15 cellular contexts compared by ENCODE assay signal in the genomic region with DNA sequence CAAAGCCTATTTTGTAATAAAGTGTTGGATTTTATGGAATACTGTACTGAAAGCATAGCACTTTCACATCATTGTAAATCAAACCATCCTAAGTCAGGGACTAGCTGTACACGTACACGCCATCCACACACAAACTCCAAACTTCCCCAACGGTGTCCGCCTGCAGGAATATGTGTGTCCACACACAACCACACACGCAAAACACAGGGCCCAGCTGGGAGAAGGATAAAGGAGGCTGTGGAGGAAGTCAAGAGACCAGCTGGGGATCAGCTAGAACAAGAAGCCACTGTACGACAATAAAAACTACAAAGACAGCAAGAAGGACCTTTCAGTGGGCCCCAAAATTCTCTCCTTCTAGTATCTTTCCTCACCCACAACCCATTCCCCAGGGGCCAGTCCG. TPM values are rescaled to one million over a fixed set of nuclear protein-coding genes. Genes with fewer than 3 reads are reported as not detected.
DNase-seq lines count a peak whose midpoint lies in the region; ATAC-seq and TF ChIP-seq lines count a peak whose summit lies in the region.
"Had no signal": no experiment of that assay in that cellular context is flagged by ENCODE, and none has a peak within 500 bp of the region (broad histone marks: within the 10 kb centered on the region; RNA-seq: fewer than 3 reads in every experiment).

No MANE protein-coding gene starts in this region.

- TF ChIP-seq CTCF in BE2C (IDR thresholded peaks at IDR 0.05; ENCODE audit: low read depth, low read length) = no peak
- TF ChIP-seq CTCF in coronary artery (IDR thresholded peaks at IDR 0.05) = no peak
- no peak for TF ChIP-seq CTCF in lung (IDR thresholded peaks at IDR 0.05; ENCODE audit: control extremely low read depth, extremely low read depth)
- TF ChIP-seq CTCF in neural progenitor cell (IDR thresholded peaks at IDR 0.05) = no peak

- DNase-seq in BE2C = no peak
- peak; percentile 77 for DNase-seq in NCI-H526 treated with DMSO at 0.1 percent for 48 hours (lab: John Stamatoyannopoulos, UW)
- DNase-seq in coronary artery (ENCODE audit: low spot score) = peak; percentile 47
- DNase-seq in lung (ENCODE audit: low spot score) = peak; percentile 21
- DNase-seq in foreskin melanocyte = no peak
- no peak for DNase-seq in neural progenitor cell (ENCODE audit: low spot score)
- no peak for DNase-seq in pons (ENCODE audit: low spot score)
- DNase-seq in mesendoderm = no peak
- DNase-seq: anterior cingulate cortex; CD4-positive, alpha-beta memory T cell; DMS79; NCI-H146; stimulated activated CD4-positive, alpha-beta T cell treated with anti-CD3 and anti-CD28 coated beads, Interleukin-12 subunit alpha, Interleukin-12 subunit beta, amount 100 ng/mL, for 4 hours; substantia nigra had no signal

- no peaks in the 10 kb centered on the region for H3K36me3 ChIP-seq in BE2C
- H3K36me3 ChIP-seq in lung (ENCODE audit: control insufficient read depth in 2 of 2, insufficient read depth in 2 of 2, low read length in 2 of 2) = no peaks in the 10 kb centered on the region
- H3K36me3 ChIP-seq in neural progenitor cell = no peaks in the 10 kb centered on the region
- no peaks in the 10 kb centered on the region for H3K36me3 ChIP-seq in mesendoderm (ENCODE audit: control insufficient read depth, insufficient read depth, low read length)

- no peaks in the 10 kb centered on the region for H3K9me3 Mint-ChIP-seq in neural progenitor cell
- H3K9me3 Mint-ChIP-seq: CD4-positive, alpha-beta memory T cell had no signal

- H4K8ac ChIP-seq in mesendoderm (ENCODE audit: low read depth, low read length) = no peak overlapping the region

- H3K4me1 Mint-ChIP-seq in neural progenitor cell = peaks cover 3% of the 10 kb centered on the region
- H3K4me1 Mint-ChIP-seq: CD4-positive, alpha-beta memory T cell had no signal

- no peak overlapping the region for H2BK5ac ChIP-seq in mesendoderm (ENCODE audit: low read length)

- no peak overlapping the region for H3K4me2 ChIP-seq in neural progenitor cell
- no peak overlapping the region for H3K4me2 ChIP-seq in mesendoderm (ENCODE audit: low read length)

- H3K4me1 ChIP-seq in BE2C (peaks cover 28% of the 10 kb centered on the region), lung (ENCODE audit: control insufficient read depth in 2 of 2, insufficient read depth in 2 of 2, low read length in 2 of 2) (no peaks in the 10 kb centered on the region), neural progenitor cell (peaks cover 3% of the 10 kb centered on the region), mesendoderm (ENCODE audit: control insufficient read depth, low read depth, low read length) (no peaks in the 10 kb centered on the region)

- no peak overlapping the region for H3K4ac ChIP-seq in mesendoderm (ENCODE audit: low read depth, low read length)

- H3K4me3 ChIP-seq in BE2C (ENCODE audit: low read depth, low read length) = peak overlapping the region; percentile 34
- no peak overlapping the region for H3K4me3 ChIP-seq in coronary artery
- H3K4me3 ChIP-seq in lung = no peak overlapping the region
- H3K4me3 ChIP-seq in neural progenitor cell = no peak overlapping the region
- H3K4me3 ChIP-seq in mesendoderm (ENCODE audit: low read length) = no peak overlapping the region

- H3K18ac ChIP-seq in mesendoderm (ENCODE audit: low read length) = no peak overlapping the region

- no peak overlapping the region for H3K9ac ChIP-seq in neural progenitor cell
- no peak overlapping the region for H3K9ac ChIP-seq in mesendoderm (ENCODE audit: low read length)

- H2BK120ac ChIP-seq in mesendoderm (ENCODE audit: low read depth, low read length) = no peak overlapping the region

- H4K5ac ChIP-seq in mesendoderm (ENCODE audit: low read length) = no peak overlapping the region

- H2AK5ac ChIP-seq in mesendoderm (ENCODE audit: low read length) = no peak overlapping the region

- H3K79me1 ChIP-seq in mesendoderm (ENCODE audit: low read length) = no peaks in the 10 kb centered on the region

- peaks cover 16% of the 10 kb centered on the region for H3K27me3 Mint-ChIP-seq in neural progenitor cell (ENCODE audit: insufficient read depth, low read depth)

- no peak overlapping the region for H3K56ac ChIP-seq in mesendoderm (ENCODE audit: low read length)

- ATAC-seq in lung (ENCODE audit: insufficient read depth, low FRiP score) = no peak
- ATAC-seq: HepG2 had no signal

- WGBS in lung, 2 donors = 84 to 92% methylated on average over 7 of the region's 7 CpGs
- WGBS in mesendoderm (ENCODE audit: extremely low coverage, insufficient coverage, low lambda C conversion rate) = no CpG with 5 or more reads among the region's 7 CpGs

- H3K79me2 ChIP-seq in neural progenitor cell (ENCODE audit: low read depth) (no peaks in the 10 kb centered on the region), mesendoderm (ENCODE audit: control insufficient read depth, insufficient read depth, low read length) (no peaks in the 10 kb centered on the region)

- H3K27ac ChIP-seq in coronary artery = no peak overlapping the region
- H3K27ac ChIP-seq in lung (ENCODE audit: low read depth in 1 of 2, low read length in 1 of 2) = no peak overlapping the region
- no peak overlapping the region for H3K27ac ChIP-seq in neural progenitor cell
- H3K27ac ChIP-seq in mesendoderm (ENCODE audit: low read depth, low read length) = no peak overlapping the region

- no peak overlapping the region for H3K23ac ChIP-seq in mesendoderm (ENCODE audit: low read length)

- no peak overlapping the region for H3K27ac Mint-ChIP-seq in neural progenitor cell
- H3K27ac Mint-ChIP-seq: CD4-positive, alpha-beta memory T cell had no signal

- H4K20me1 ChIP-seq in neural progenitor cell (ENCODE audit: low read depth) = no peaks in the 10 kb centered on the region

- H3K4me3 Mint-ChIP-seq in neural progenitor cell = no peak overlapping the region
- H3K4me3 Mint-ChIP-seq: CD4-positive, alpha-beta memory T cell had no signal

- no peaks in the 10 kb centered on the region for H3K36me3 Mint-ChIP-seq in neural progenitor cell
- H3K36me3 Mint-ChIP-seq: CD4-positive, alpha-beta memory T cell had no signal

- H3K9me3 ChIP-seq in BE2C = no peaks in the 10 kb centered on the region
- no peaks in the 10 kb centered on the region for H3K9me3 ChIP-seq in lung (ENCODE audit: control insufficient read depth in 2 of 2, insufficient read depth in 1 of 2, low read length in 1 of 2)
- H3K9me3 ChIP-seq in neural progenitor cell (ENCODE audit: low read depth) = no peaks in the 10 kb centered on the region

- H3F3A ChIP-seq in neural progenitor cell (ENCODE audit: low read depth) = no peaks in the 10 kb centered on the region

- H2BK15ac ChIP-seq in mesendoderm (replicated peaks; ENCODE audit: low read depth) = no peak overlapping the region

- no peak overlapping the region for H2AFZ ChIP-seq in neural progenitor cell (replicated peaks)

- H3K27me3 ChIP-seq in BE2C (no peaks in the 10 kb centered on the region), lung (ENCODE audit: control insufficient read depth, insufficient read depth) (no peaks in the 10 kb centered on the region), neural progenitor cell (peaks cover 3% of the 10 kb centered on the region), mesendoderm (ENCODE audit: insufficient read depth, low read length, poor library complexity) (no peaks in the 10 kb centered on the region)

RNA-seq across cellular contexts. Expression of a gene that starts 1.6 kb away (rescaled TPM):
- polyA plus RNA-seq in BE2C (2012; ENCODE audit: insufficient read depth, insufficient read length, low read depth) = 1.8 TPM
- total RNA-seq in lung (10 to 100 TPM in 1 of 2 donors, 1 to 10 TPM in 1; 4.4 to 26.6 TPM), neural progenitor cell (ENCODE audit: low replicate concordance) (0.11 TPM in 1 of 2 replicates, not detected in the other)
- 10 to 100 TPM; 13.0 to 20.7 TPM for polyA plus RNA-seq in lung
- 0.13 TPM for polyA plus RNA-seq in mesendoderm (2013, experiment 1 of 2)
- polyA plus RNA-seq in mesendoderm (2013, experiment 2 of 2) = 0.10 TPM
- total RNA-seq: CD4-positive, alpha-beta memory T cell had no signal
- polyA plus RNA-seq: CD4-positive, alpha-beta memory T cell had no signal

Comparison
In these comparisons a context has a peak if more than half of its experiments do, and no peak if none do; other contexts are left out.
1. DNase-seq: peak in NCI-H526 treated with DMSO at 0.1 percent for 48 hours (single experiment), coronary artery (single experiment) and lung (single experiment); none in BE2C (single experiment), foreskin melanocyte (single experiment), neural progenitor cell (single experiment), pons (single experiment) and mesendoderm (single experiment).